ENCODE assay signal across 8 cellular contexts in genomic region chr2:27085062-27085669, GRCh38. TPM values are rescaled to one million over a fixed set of nuclear protein-coding genes. Genes with fewer than 3 reads are reported as not detected.
A peak's percentile ranks its signal among the peaks of the same experiment; 100 is the strongest.
DNase-seq lines count a peak whose midpoint lies in the region; ATAC-seq and TF ChIP-seq lines count a peak whose summit lies in the region.

No MANE protein-coding gene starts in this region.

- H3K9ac ChIP-seq in NT2/D1 (ENCODE audit: insufficient read length, low read depth), result peak overlapping the region; percentile 90

- H3K36me3 Mint-ChIP-seq in effector memory CD8-positive, alpha-beta T cell (ENCODE audit: insufficient read depth), result peaks cover 8% of the 10 kb centered on the region
- no peaks in the 10 kb centered on the region for H3K36me3 Mint-ChIP-seq in nephron progenitor cell (ENCODE audit: low read depth)

- no peaks in the 10 kb centered on the region for H3K27me3 Mint-ChIP-seq in effector memory CD8-positive, alpha-beta T cell
- H3K27me3 Mint-ChIP-seq in nephron progenitor cell (ENCODE audit: low read depth, poor library complexity), result peaks cover 29% of the 10 kb centered on the region

- H3K4me1 Mint-ChIP-seq in effector memory CD8-positive, alpha-beta T cell (ENCODE audit: low read depth in 2 of 2), result peaks cover 22 to 29% of the 10 kb centered on the region in 2 donors
- H3K4me1 Mint-ChIP-seq in nephron progenitor cell, result peaks cover 41% of the 10 kb centered on the region

- TF ChIP-seq CTCF in BJ (IDR thresholded peaks at IDR 0.05; ENCODE audit: insufficient read depth, low read depth, low read length) (no peak), nephron progenitor cell (IDR thresholded peaks at IDR 0.05) (no peak)

- H3K4me3 Mint-ChIP-seq in effector memory CD8-positive, alpha-beta T cell, result peak overlapping the region; percentile 80 to 82
- peak overlapping the region; percentile 62 for H3K4me3 Mint-ChIP-seq in nephron progenitor cell

- no peak for ATAC-seq in effector memory CD8-positive, alpha-beta T cell (replicated peaks)
- no peak for ATAC-seq in HG02970 (IDR thresholded peaks at IDR 0.05; ENCODE audit: low FRiP score, unreplicated experiment)

- H3K36me3 ChIP-seq in BJ (ENCODE audit: control insufficient read depth, insufficient read depth, low read length), result peaks cover 17% of the 10 kb centered on the region
- no peaks in the 10 kb centered on the region for H3K36me3 ChIP-seq in NT2/D1 (ENCODE audit: insufficient read depth, insufficient read length, low read length)

- peak overlapping the region; percentile 33 to 91 for H3K27ac Mint-ChIP-seq in effector memory CD8-positive, alpha-beta T cell
- no peak overlapping the region for H3K27ac Mint-ChIP-seq in nephron progenitor cell

- H3K4me3 ChIP-seq in BJ (ENCODE audit: low read depth, low read length) (peak overlapping the region; percentile 49; the same call in 1 of the 2 replicates), NT2/D1 (ENCODE audit: insufficient read length, low read depth) (peak overlapping the region; percentile 61)

- POLR2A ChIA-PET in BJ (lab: Charles Lee), result no interaction called here

- H3K9me3 ChIP-seq in NT2/D1 (ENCODE audit: insufficient read depth, low read length), result no peaks in the 10 kb centered on the region

- CTCF ChIA-PET in BJ (lab: Yijun Ruan, JAX), result interaction anchor here (0.5 to 3.0 kb wide), 15 partner anchors 11 to 130 kb away, joined by 3 to 30 read pairs (median 3); no protein-coding TSS in a partner anchor

- DNase-seq in BJ (ENCODE audit: low read depth) (no peak), NT2/D1 (ENCODE audit: low read depth, low spot score) (no peak), nephron progenitor cell (no peak), mucosa of gallbladder (ENCODE audit: low spot score) (no peak), NCI-H345 (lab: John Stamatoyannopoulos, UW) (no peak), AML-193 (lab: John Stamatoyannopoulos, UW) (no peak)
- no peak for DNase-seq in effector memory CD8-positive, alpha-beta T cell

- H3K9me3 Mint-ChIP-seq in effector memory CD8-positive, alpha-beta T cell, result no peaks in the 10 kb centered on the region
- H3K9me3 Mint-ChIP-seq in nephron progenitor cell, result no peaks in the 10 kb centered on the region

- peaks cover 8% of the 10 kb centered on the region for H3K4me1 ChIP-seq in NT2/D1 (ENCODE audit: insufficient read depth, insufficient read length)

- no peaks in the 10 kb centered on the region for H3K27me3 ChIP-seq in BJ (ENCODE audit: control insufficient read depth, insufficient read depth, low read length)
- H3K27me3 ChIP-seq in NT2/D1 (ENCODE audit: insufficient read depth, insufficient read length), result peaks cover 11% of the 10 kb centered on the region

RNA-seq across cellular contexts. Expression of gene KHK, which starts 1.4 kb away (rescaled TPM):
- polyA plus RNA-seq in BJ (2011; rRNA removed), result 0.33 and 0.43 TPM in 2 replicates
- 0.15 and 1.6 TPM in 2 replicates for polyA minus RNA-seq in BJ (2011; rRNA and poly(A)+ RNA removed)
- 6.1 TPM for total RNA-seq in mucosa of gallbladder

RNA-seq across cellular contexts. Expression of gene EMILIN1, which starts 6.8 kb away (rescaled TPM):
- 43.4 and 81.3 TPM in 2 replicates for polyA plus RNA-seq in BJ (2011; rRNA removed)
- polyA minus RNA-seq in BJ (2011; rRNA and poly(A)+ RNA removed), result 35.4 and 46.7 TPM in 2 replicates
- total RNA-seq in mucosa of gallbladder, result 210 TPM

RNA-seq across cellular contexts. Expression of gene OST4, which starts 13.7 kb away (rescaled TPM):
- 755 and 887 TPM in 2 replicates for polyA plus RNA-seq in BJ (2011; rRNA removed)
- 299 and 500 TPM in 2 replicates for polyA minus RNA-seq in BJ (2011; rRNA and poly(A)+ RNA removed)
- 323 TPM for total RNA-seq in mucosa of gallbladder

RNA-seq across cellular contexts. Expression of gene AGBL5, which starts 33.7 kb away (rescaled TPM):
- polyA plus RNA-seq in BJ (2011; rRNA removed), result 25.9 and 32.7 TPM in 2 replicates
- polyA minus RNA-seq in BJ (2011; rRNA and poly(A)+ RNA removed), result 20.9 and 33.1 TPM in 2 replicates
- total RNA-seq in mucosa of gallbladder, result 27.9 TPM

RNA-seq across cellular contexts. Expression of gene CGREF1, which starts 33.8 kb away (rescaled TPM):
- polyA plus RNA-seq in BJ (2011; rRNA removed), result 4.8 and 6.9 TPM in 2 replicates
- 2.6 and 2.7 TPM in 2 replicates for polyA minus RNA-seq in BJ (2011; rRNA and poly(A)+ RNA removed)
- 1.1 TPM for total RNA-seq in mucosa of gallbladder
